Comparison of ENCODE assay signal across 1 cellular context in the genomic region with DNA sequence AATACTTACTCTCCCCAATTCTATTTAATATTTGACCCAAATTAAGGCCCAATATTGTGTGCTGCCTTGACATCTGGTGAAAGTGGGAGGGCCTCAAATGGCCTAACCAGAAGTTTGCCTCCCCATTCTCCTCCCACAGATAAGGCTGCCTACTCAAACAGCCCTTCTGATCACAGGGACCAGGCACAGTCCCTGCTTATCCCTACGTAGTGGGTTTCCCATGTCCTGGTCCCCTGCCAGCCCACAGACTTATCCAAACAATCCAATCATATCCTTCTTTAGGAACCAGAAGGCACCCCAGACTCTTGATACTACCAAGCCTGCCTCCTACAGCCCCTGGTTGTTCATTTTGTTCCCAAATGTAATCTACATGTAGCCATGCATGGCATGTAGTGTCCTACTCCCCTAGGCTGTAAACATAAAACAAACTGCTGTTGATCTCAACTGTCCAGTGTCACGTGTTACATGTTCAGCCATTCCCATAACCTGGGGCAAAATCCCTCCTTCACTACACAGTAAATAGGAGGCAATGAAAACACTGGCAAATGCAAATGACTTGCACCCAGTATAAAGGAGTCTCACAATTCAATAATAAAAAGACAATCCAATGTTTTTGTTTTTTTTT.
TF ChIP-seq lines count a peak whose summit lies in the region.

No MANE protein-coding gene starts in this region.

TF ChIP-seq in K562, 482 proteins besides CTCF, POLR2A, EP300 and RAD21 (continued from another document and continues in another):
- TF ChIP-seq, protein P1, sequence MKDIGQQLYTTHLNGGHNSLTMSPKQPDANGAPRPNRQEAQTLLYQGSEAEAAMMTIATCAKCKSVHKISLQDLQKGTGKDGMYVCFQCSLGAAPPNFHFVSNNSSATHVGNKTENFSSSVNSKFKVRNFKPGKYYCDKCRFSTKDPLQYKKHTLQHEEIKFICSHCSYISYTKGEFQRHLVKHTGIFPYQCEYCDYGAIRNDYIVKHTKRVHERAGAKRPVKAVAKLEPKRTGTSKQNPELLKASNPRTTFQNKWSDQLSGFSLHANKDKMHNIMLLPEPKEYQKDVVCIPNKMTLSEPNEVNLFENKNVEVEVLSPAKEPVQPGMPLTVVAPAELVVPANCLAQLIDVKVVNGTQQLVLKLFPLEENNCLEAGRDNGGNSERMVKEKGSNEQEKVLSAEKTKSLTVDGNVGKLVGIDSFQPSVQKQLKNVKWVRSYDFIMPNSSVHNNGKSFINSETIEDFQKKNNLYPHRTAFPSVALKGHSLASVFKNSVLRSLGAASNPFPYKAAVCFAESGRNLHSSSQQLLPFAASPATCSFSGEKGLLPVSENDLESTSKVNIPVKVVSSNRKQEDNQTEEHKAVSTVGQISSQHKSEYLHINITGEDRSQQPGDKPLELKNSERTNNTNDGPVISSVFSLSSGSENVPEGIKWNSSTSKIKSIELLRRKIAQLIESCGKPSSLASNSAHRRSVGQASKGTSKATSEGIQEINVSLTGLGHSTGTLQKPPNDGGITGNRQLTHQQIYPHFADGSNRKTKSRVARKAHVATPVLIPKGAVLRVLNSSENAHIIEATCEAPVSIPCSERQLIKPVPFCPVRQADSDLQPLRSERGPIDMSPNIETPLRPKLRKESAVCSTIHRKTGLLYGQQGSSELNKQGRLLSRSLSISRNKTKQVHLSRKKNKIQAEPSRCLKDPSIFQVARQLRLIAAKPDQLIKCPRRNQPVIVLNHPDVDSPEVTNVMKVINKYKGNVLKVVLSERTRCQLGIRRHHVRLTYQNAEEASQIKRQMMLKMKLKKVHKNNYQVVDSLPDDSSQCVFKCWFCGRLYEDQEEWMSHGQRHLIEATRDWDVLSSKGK (CRISPR knock-in tag; IDR thresholded peaks at IDR 0.05), result no peak
- TF ChIP-seq POLR3A (IDR thresholded peaks at IDR 0.05; ENCODE audit: borderline replicate concordance, extremely low read depth, insufficient read depth, insufficient read length), result no peak
- no peak for TF ChIP-seq HMG20A (CRISPR knock-in tag; conservative IDR thresholded peaks at IDR 0.05)
- TF ChIP-seq FOXK1 (CRISPR knock-in tag; IDR thresholded peaks at IDR 0.05; ENCODE audit: borderline replicate concordance), result no peak
- no peak for TF ChIP-seq MECOM (CRISPR knock-in tag; IDR thresholded peaks at IDR 0.05)
- TF ChIP-seq MBD2 (IDR thresholded peaks at IDR 0.05; ENCODE audit: borderline replicate concordance, low read depth), result no peak
- TF ChIP-seq ZNF668 (CRISPR knock-in tag; IDR thresholded peaks at IDR 0.05), result no peak
- no peak for TF ChIP-seq ZNF354B (CRISPR knock-in tag; IDR thresholded peaks at IDR 0.05)
- TF ChIP-seq, protein P2, sequence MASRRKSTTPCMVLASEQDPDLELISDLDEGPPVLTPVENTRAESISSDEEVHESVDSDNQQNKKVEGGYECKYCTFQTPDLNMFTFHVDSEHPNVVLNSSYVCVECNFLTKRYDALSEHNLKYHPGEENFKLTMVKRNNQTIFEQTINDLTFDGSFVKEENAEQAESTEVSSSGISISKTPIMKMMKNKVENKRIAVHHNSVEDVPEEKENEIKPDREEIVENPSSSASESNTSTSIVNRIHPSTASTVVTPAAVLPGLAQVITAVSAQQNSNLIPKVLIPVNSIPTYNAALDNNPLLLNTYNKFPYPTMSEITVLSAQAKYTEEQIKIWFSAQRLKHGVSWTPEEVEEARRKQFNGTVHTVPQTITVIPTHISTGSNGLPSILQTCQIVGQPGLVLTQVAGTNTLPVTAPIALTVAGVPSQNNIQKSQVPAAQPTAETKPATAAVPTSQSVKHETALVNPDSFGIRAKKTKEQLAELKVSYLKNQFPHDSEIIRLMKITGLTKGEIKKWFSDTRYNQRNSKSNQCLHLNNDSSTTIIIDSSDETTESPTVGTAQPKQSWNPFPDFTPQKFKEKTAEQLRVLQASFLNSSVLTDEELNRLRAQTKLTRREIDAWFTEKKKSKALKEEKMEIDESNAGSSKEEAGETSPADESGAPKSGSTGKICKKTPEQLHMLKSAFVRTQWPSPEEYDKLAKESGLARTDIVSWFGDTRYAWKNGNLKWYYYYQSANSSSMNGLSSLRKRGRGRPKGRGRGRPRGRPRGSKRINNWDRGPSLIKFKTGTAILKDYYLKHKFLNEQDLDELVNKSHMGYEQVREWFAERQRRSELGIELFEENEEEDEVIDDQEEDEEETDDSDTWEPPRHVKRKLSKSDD (conservative IDR thresholded peaks at IDR 0.05; ENCODE audit: low read length), result no peak
- no peak for TF ChIP-seq HDAC8 (tag; IDR thresholded peaks at IDR 0.05)
- TF ChIP-seq RBM17 (IDR thresholded peaks at IDR 0.05; ENCODE audit: borderline replicate concordance, low read depth, low read length), result no peak
- no peak for TF ChIP-seq ZFP36 (IDR thresholded peaks at IDR 0.05; ENCODE audit: low read depth, low read length, partially characterized antibody)
- peak; percentile 42; the same call in 1 of the 2 replicates for TF ChIP-seq TOE1 (IDR thresholded peaks at IDR 0.05; ENCODE audit: borderline replicate concordance)
- no peak for TF ChIP-seq TOE1 (CRISPR knock-in tag; IDR thresholded peaks at IDR 0.05; ENCODE audit: borderline replicate concordance, low read depth)
- TF ChIP-seq TEAD4 (IDR thresholded peaks at IDR 0.05; ENCODE audit: low read length), result no peak
- no peak for TF ChIP-seq TEAD4 (CRISPR knock-in tag; IDR thresholded peaks at IDR 0.05; ENCODE audit: borderline replicate concordance)
- TF ChIP-seq, protein P3, sequence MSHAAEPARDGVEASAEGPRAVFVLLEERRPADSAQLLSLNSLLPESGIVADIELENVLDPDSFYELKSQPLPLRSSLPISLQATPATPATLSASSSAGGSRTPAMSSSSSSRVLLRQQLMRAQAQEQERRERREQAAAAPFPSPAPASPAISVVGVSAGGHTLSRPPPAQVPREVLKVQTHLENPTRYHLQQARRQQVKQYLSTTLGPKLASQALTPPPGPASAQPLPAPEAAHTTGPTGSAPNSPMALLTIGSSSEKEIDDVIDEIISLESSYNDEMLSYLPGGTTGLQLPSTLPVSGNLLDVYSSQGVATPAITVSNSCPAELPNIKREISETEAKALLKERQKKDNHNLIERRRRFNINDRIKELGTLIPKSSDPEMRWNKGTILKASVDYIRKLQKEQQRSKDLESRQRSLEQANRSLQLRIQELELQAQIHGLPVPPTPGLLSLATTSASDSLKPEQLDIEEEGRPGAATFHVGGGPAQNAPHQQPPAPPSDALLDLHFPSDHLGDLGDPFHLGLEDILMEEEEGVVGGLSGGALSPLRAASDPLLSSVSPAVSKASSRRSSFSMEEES (CRISPR knock-in tag; IDR thresholded peaks at IDR 0.05), result peak; percentile 82
- TF ChIP-seq, protein P4, sequence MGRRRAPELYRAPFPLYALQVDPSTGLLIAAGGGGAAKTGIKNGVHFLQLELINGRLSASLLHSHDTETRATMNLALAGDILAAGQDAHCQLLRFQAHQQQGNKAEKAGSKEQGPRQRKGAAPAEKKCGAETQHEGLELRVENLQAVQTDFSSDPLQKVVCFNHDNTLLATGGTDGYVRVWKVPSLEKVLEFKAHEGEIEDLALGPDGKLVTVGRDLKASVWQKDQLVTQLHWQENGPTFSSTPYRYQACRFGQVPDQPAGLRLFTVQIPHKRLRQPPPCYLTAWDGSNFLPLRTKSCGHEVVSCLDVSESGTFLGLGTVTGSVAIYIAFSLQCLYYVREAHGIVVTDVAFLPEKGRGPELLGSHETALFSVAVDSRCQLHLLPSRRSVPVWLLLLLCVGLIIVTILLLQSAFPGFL (CRISPR knock-in tag; IDR thresholded peaks at IDR 0.05), result no peak
- 0 out of 4 replicates have a peak, but pooled peaks of 1 of the 2 experiments have one; percentile 33 for TF ChIP-seq RCOR1 (IDR thresholded peaks at IDR 0.05; ENCODE audit: borderline replicate concordance in 1 of 2, low read depth in 2 of 2, low read length in 2 of 2)
- no peak for TF ChIP-seq CTBP1 (IDR thresholded peaks at IDR 0.05; ENCODE audit: borderline replicate concordance)
- TF ChIP-seq SRSF1 (IDR thresholded peaks at IDR 0.05; ENCODE audit: low read depth, low read length), result no peak
- no peak for TF ChIP-seq RHOXF2B (CRISPR knock-in tag; conservative IDR thresholded peaks at IDR 0.05)
- TF ChIP-seq E2F6 (IDR thresholded peaks at IDR 0.05; ENCODE audit: borderline replicate concordance in 1 of 2, extremely low read depth in 1 of 2, insufficient read depth in 1 of 2, insufficient read length in 1 of 2, low read depth in 1 of 2, low read length in 1 of 2, poor library complexity in 1 of 2, severe bottlenecking in 1 of 2), result no peak
- TF ChIP-seq ZNF146 (CRISPR knock-in tag; IDR thresholded peaks at IDR 0.05; ENCODE audit: unreplicated experiment), result no peak
- no peak for TF ChIP-seq NFIX (CRISPR knock-in tag; IDR thresholded peaks at IDR 0.05; ENCODE audit: low read depth)
- TF ChIP-seq, protein P5, sequence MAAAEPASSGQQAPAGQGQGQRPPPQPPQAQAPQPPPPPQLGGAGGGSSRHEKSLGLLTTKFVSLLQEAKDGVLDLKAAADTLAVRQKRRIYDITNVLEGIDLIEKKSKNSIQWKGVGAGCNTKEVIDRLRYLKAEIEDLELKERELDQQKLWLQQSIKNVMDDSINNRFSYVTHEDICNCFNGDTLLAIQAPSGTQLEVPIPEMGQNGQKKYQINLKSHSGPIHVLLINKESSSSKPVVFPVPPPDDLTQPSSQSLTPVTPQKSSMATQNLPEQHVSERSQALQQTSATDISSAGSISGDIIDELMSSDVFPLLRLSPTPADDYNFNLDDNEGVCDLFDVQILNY (CRISPR knock-in tag; IDR thresholded peaks at IDR 0.05), result no peak
- no peak for TF ChIP-seq MIER1 (IDR thresholded peaks at IDR 0.05; ENCODE audit: low read depth)
- TF ChIP-seq ZNF134 (CRISPR knock-in tag; conservative IDR thresholded peaks at IDR 0.05), result no peak
- TF ChIP-seq, protein P6, sequence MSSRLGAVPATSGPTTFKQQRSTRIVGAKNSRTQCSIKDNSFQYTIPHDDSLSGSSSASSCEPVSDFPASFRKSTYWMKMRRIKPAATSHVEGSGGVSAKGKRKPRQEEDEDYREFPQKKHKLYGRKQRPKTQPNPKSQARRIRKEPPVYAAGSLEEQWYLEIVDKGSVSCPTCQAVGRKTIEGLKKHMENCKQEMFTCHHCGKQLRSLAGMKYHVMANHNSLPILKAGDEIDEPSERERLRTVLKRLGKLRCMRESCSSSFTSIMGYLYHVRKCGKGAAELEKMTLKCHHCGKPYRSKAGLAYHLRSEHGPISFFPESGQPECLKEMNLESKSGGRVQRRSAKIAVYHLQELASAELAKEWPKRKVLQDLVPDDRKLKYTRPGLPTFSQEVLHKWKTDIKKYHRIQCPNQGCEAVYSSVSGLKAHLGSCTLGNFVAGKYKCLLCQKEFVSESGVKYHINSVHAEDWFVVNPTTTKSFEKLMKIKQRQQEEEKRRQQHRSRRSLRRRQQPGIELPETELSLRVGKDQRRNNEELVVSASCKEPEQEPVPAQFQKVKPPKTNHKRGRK (tag; IDR thresholded peaks at IDR 0.05), result no peak
- no peak for TF ChIP-seq RBM25 (IDR thresholded peaks at IDR 0.05; ENCODE audit: low read depth, low read length, severe bottlenecking)
- TF ChIP-seq CXXC5 (CRISPR knock-in tag; IDR thresholded peaks at IDR 0.05), result no peak
- 0 out of 4 replicates have a peak, but pooled peaks of 1 of the 2 experiments have one; percentile 30 for TF ChIP-seq MAZ (CRISPR knock-in tag; conservative IDR thresholded peaks at IDR 0.05 in 1 of 2, IDR thresholded peaks at IDR 0.05 in 1 of 2)
- no peak for TF ChIP-seq NRF1 (conservative IDR thresholded peaks at IDR 0.05 in 1 of 2, IDR thresholded peaks at IDR 0.05 in 1 of 2)
- TF ChIP-seq ZNF561 (CRISPR knock-in tag; conservative IDR thresholded peaks at IDR 0.05), result no peak
- TF ChIP-seq GATAD2A (IDR thresholded peaks at IDR 0.05), result no peak
- TF ChIP-seq ZNF584 (CRISPR knock-in tag; IDR thresholded peaks at IDR 0.05; ENCODE audit: low read depth), result no peak
- TF ChIP-seq CHD4 (IDR thresholded peaks at IDR 0.05; ENCODE audit: insufficient read depth, insufficient replicate concordance, low read depth, low read length, poor library complexity, severe bottlenecking), result no peak
- no peak for TF ChIP-seq CBFB (CRISPR knock-in tag; IDR thresholded peaks at IDR 0.05)
- TF ChIP-seq ZBTB49 (CRISPR knock-in tag; IDR thresholded peaks at IDR 0.05; ENCODE audit: borderline replicate concordance), result no peak
- TF ChIP-seq MCM5 (IDR thresholded peaks at IDR 0.05; ENCODE audit: low read depth), result no peak
- TF ChIP-seq, protein P7, sequence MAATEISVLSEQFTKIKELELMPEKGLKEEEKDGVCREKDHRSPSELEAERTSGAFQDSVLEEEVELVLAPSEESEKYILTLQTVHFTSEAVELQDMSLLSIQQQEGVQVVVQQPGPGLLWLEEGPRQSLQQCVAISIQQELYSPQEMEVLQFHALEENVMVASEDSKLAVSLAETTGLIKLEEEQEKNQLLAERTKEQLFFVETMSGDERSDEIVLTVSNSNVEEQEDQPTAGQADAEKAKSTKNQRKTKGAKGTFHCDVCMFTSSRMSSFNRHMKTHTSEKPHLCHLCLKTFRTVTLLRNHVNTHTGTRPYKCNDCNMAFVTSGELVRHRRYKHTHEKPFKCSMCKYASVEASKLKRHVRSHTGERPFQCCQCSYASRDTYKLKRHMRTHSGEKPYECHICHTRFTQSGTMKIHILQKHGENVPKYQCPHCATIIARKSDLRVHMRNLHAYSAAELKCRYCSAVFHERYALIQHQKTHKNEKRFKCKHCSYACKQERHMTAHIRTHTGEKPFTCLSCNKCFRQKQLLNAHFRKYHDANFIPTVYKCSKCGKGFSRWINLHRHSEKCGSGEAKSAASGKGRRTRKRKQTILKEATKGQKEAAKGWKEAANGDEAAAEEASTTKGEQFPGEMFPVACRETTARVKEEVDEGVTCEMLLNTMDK (IDR thresholded peaks at IDR 0.05; ENCODE audit: borderline replicate concordance, insufficient read depth, low read depth, low read length, poor library complexity, severe bottlenecking), result no peak
- TF ChIP-seq ZBTB17 (CRISPR knock-in tag; IDR thresholded peaks at IDR 0.05), result 0 out of 2 replicates have a peak, but pooled peaks have one; percentile 37
- no peak for TF ChIP-seq HLTF (IDR thresholded peaks at IDR 0.05)
- no peak for TF ChIP-seq ZFPM2 (CRISPR knock-in tag; IDR thresholded peaks at IDR 0.05)
- no peak for TF ChIP-seq KLF16 (IDR thresholded peaks at IDR 0.05)
- no peak for TF ChIP-seq ASH1L (IDR thresholded peaks at IDR 0.05; ENCODE audit: borderline replicate concordance, low read depth, partially characterized antibody)
- TF ChIP-seq SMARCB1 (IDR thresholded peaks at IDR 0.05; ENCODE audit: insufficient read length, low read depth), result no peak
